ENCODE assay signal across 24 cellular contexts in genomic region chr9:92493741-92494387, GRCh38. TPM values are rescaled to one million over a fixed set of nuclear protein-coding genes. Genes with fewer than 3 reads are reported as not detected.
DNase-seq lines count a peak whose midpoint lies in the region; ATAC-seq, FAIRE-seq and TF ChIP-seq lines count a peak whose summit lies in the region.
"Had no signal": no experiment of that assay in that cellular context is flagged by ENCODE, and none has a peak within 500 bp of the region (broad histone marks: within the 10 kb centered on the region; RNA-seq: fewer than 3 reads in every experiment).

No MANE protein-coding gene starts in this region.

- no peak overlapping the region for H2AK5ac ChIP-seq in neuronal stem cell (ENCODE audit: low read depth, low read length)

- no peak for TF ChIP-seq RAD21 in SK-N-SH (IDR thresholded peaks at IDR 0.05; ENCODE audit: low read length)

- peak; percentile 40 for FAIRE-seq in GM12892 (lab: Jason Lieb, UNC)
- FAIRE-seq: D721Med, RCC 7860 had no signal

- H3K27ac ChIP-seq in SK-N-SH (ENCODE audit: low read depth in 2 of 2, low read length in 1 of 2) = peak overlapping the region in 1 of 2 experiments; percentile 85; a peak in 2 of 4 replicates
- H3K27ac ChIP-seq in WERI-Rb-1 = peak overlapping the region; percentile 23
- H3K27ac ChIP-seq in neuronal stem cell (replicated peaks; ENCODE audit: low read length) = no peak overlapping the region
- H3K27ac ChIP-seq: BLaER1 treated with 17β-estradiol and CSF1 and Interleukin-3, amounts not matched to agents 10 nM and 100 nM; GM23248 had no signal

- H4K91ac ChIP-seq in neuronal stem cell (ENCODE audit: low read depth, low read length, poor library complexity) = no peak overlapping the region

- H3K4me1 Mint-ChIP-seq in osteocyte (ENCODE audit: unreplicated experiment) = peaks cover 57% of the 10 kb centered on the region

- DNase-seq in SK-N-SH = peak; percentile 33
- DNase-seq in GM12892 (ENCODE audit: insufficient read length) = no peak
- peak; percentile 18 for DNase-seq in WERI-Rb-1
- DNase-seq in neuronal stem cell (ENCODE audit: low spot score) = no peak
- no peak for DNase-seq in NCI-H748 treated with DMSO at 0.1 percent for 48 hours (lab: John Stamatoyannopoulos, UW)
- no peak for DNase-seq in iPS-NIHi7 (ENCODE audit: extremely low spot score)
- DNase-seq in osteocyte (ENCODE audit: extremely low spot score, unreplicated experiment) = no peak
- DNase-seq: CD4-positive, alpha-beta T cell; GM23248; KG1; MG63; NCI-H1105 treated with DMSO at 0.1 percent for 48 hours; NCI-H2029; NCI-H2227 treated with DMSO at 0.1 percent for 48 hours; SIG-M5; T-cell had no signal

- H3K4me1 ChIP-seq in SK-N-SH (ENCODE audit: control insufficient read depth in 1 of 2, insufficient read depth in 2 of 2, low read depth in 1 of 2, low read length in 1 of 2) = peaks cover 0 to 19% of the 10 kb centered on the region in 2 experiments; a peak in 3 of 4 replicates
- peaks cover 4 to 6% of the 10 kb centered on the region in 2 donors for H3K4me1 ChIP-seq in neuronal stem cell (ENCODE audit: control insufficient read depth in 2 of 2, insufficient read depth in 1 of 2, low read depth in 1 of 2, low read length in 2 of 2)

- H2BK12ac ChIP-seq in neuronal stem cell (ENCODE audit: low read length) = no peak overlapping the region

- H3K4ac ChIP-seq in neuronal stem cell (ENCODE audit: low read length) = no peak overlapping the region

- H3K4me2 ChIP-seq in SK-N-SH (no peak overlapping the region), neuronal stem cell (ENCODE audit: insufficient read depth, low read length, poor library complexity, severe bottlenecking) (no peak overlapping the region)
- H3K4me2 ChIP-seq: BLaER1 treated with 17β-estradiol and CSF1 and Interleukin-3, amounts not matched to agents 10 nM and 100 nM had no signal

- H3K4me3 Mint-ChIP-seq in osteocyte (ENCODE audit: unreplicated experiment) = no peak overlapping the region
- H3K4me3 Mint-ChIP-seq: CD4-positive, alpha-beta T cell; T-cell had no signal

- no peak overlapping the region for H3K14ac ChIP-seq in neuronal stem cell (ENCODE audit: low read length)

- H3K9ac ChIP-seq in SK-N-SH (no peak overlapping the region), neuronal stem cell (ENCODE audit: low read depth, low read length, poor library complexity) (no peak overlapping the region)
- H3K9ac ChIP-seq: BLaER1 treated with 17β-estradiol and CSF1 and Interleukin-3, amounts not matched to agents 10 nM and 100 nM; GM23248 had no signal

- H3K4me3 ChIP-seq in SK-N-SH (ENCODE audit: low read depth in 2 of 2, low read length in 1 of 2) (no peak overlapping the region), WERI-Rb-1 (ENCODE audit: low read depth, low read length) (no peak overlapping the region), neuronal stem cell (ENCODE audit: low read length in 2 of 2) (no peak overlapping the region)
- H3K4me3 ChIP-seq: BLaER1 treated with 17β-estradiol and CSF1 and Interleukin-3, amounts not matched to agents 10 nM and 100 nM; GM23248; MG63 had no signal

- H2AFZ ChIP-seq in SK-N-SH (ENCODE audit: low read depth) = no peak overlapping the region
- no peak overlapping the region for H2AFZ ChIP-seq in neuronal stem cell (ENCODE audit: low read length)
- H2AFZ ChIP-seq: GM23248 had no signal

- peaks cover 10% of the 10 kb centered on the region for H3K36me3 Mint-ChIP-seq in osteocyte (ENCODE audit: unreplicated experiment)

- WGBS in SK-N-SH (ENCODE audit: low lambda C conversion rate) = 86% methylated on average over 9 of the region's 9 CpGs
- no CpG with 5 or more reads among the region's 9 CpGs for WGBS in neuronal stem cell (ENCODE audit: extremely low coverage in 2 of 2, insufficient read length in 2 of 2, insufficient replicate concordance in 1 of 2), 2 donors

- H2BK120ac ChIP-seq in neuronal stem cell (ENCODE audit: low read depth, low read length) = no peak overlapping the region

- H3K27ac Mint-ChIP-seq in osteocyte (ENCODE audit: unreplicated experiment) = no peak overlapping the region
- H3K27ac Mint-ChIP-seq: CD4-positive, alpha-beta T cell; T-cell had no signal

- H3K9me3 Mint-ChIP-seq in osteocyte (ENCODE audit: unreplicated experiment) = no peaks in the 10 kb centered on the region
- H3K9me3 Mint-ChIP-seq: CD4-positive, alpha-beta T cell; T-cell had no signal

- H4K20me1 ChIP-seq in SK-N-SH (ENCODE audit: insufficient read depth) = no peaks in the 10 kb centered on the region
- H4K20me1 ChIP-seq: BLaER1 treated with 17β-estradiol and CSF1 and Interleukin-3, amounts not matched to agents 10 nM and 100 nM had no signal

- H3K18ac ChIP-seq in neuronal stem cell (ENCODE audit: low read length) = peak overlapping the region; percentile 5

- H3F3A ChIP-seq in SK-N-SH (replicated peaks; ENCODE audit: insufficient read depth) = no peaks in the 10 kb centered on the region

- no peak for TF ChIP-seq EP300 in SK-N-SH (IDR thresholded peaks at IDR 0.05; ENCODE audit: borderline replicate concordance in 1 of 2, low read depth in 1 of 2, low read length in 1 of 2)

- no peak for ATAC-seq in SK-N-SH treated with all-trans-retinoic acid at 6 μM for 48 hours
- ATAC-seq: HCT116, T-cell had no signal

- POLR2A ChIA-PET in SK-N-SH (lab: Yijun Ruan, JAX) = no interaction called here

- no peak for TF ChIP-seq POLR2A in GM12892 (IDR thresholded peaks at IDR 0.05; ENCODE audit: low read depth, low read length)

- no peaks in the 10 kb centered on the region for H3K79me1 ChIP-seq in neuronal stem cell (ENCODE audit: low read depth, low read length)

- no peak overlapping the region for H2BK5ac ChIP-seq in neuronal stem cell (ENCODE audit: low read length)

- H3K27me3 ChIP-seq in SK-N-SH (ENCODE audit: insufficient read depth) (no peaks in the 10 kb centered on the region), WERI-Rb-1 (ENCODE audit: insufficient read depth, low read depth, severe bottlenecking) (no peaks in the 10 kb centered on the region), neuronal stem cell (ENCODE audit: control insufficient read depth in 3 of 3, insufficient read depth in 3 of 3, low read depth in 1 of 3, low read length in 3 of 3) (no peaks in the 10 kb centered on the region)
- H3K27me3 ChIP-seq: BLaER1 treated with 17β-estradiol and CSF1 and Interleukin-3, amounts not matched to agents 10 nM and 100 nM; MG63 had no signal

- H3K36me3 ChIP-seq in SK-N-SH (replicated peaks in 1 of 2; ENCODE audit: control insufficient read depth in 1 of 2, insufficient read depth in 2 of 2, low read length in 1 of 2) (no peaks in the 10 kb centered on the region), WERI-Rb-1 (no peaks in the 10 kb centered on the region), neuronal stem cell (replicated peaks in 1 of 2; ENCODE audit: control insufficient read depth in 2 of 2, insufficient read depth in 2 of 2, low read length in 2 of 2) (no peaks in the 10 kb centered on the region)
- H3K36me3 ChIP-seq: BLaER1 treated with 17β-estradiol and CSF1 and Interleukin-3, amounts not matched to agents 10 nM and 100 nM; MG63 had no signal

- no peak overlapping the region for H3K23ac ChIP-seq in neuronal stem cell (ENCODE audit: low read depth, low read length, poor library complexity)

- H3K79me2 ChIP-seq in SK-N-SH (ENCODE audit: insufficient read depth) = no peaks in the 10 kb centered on the region

- no peak for TF ChIP-seq CTCF in SK-N-SH (IDR thresholded peaks at IDR 0.05)
- no peak for TF ChIP-seq CTCF in WERI-Rb-1 (IDR thresholded peaks at IDR 0.05; ENCODE audit: low read depth, low read length)
- TF ChIP-seq CTCF in osteocyte (IDR thresholded peaks at IDR 0.05) = no peak

- no peak overlapping the region for H4K8ac ChIP-seq in neuronal stem cell (ENCODE audit: low read depth, low read length)

- H3K9me3 ChIP-seq in SK-N-SH (no peaks in the 10 kb centered on the region), WERI-Rb-1 (ENCODE audit: severe bottlenecking) (no peaks in the 10 kb centered on the region), neuronal stem cell (replicated peaks in 1 of 2; ENCODE audit: control insufficient read depth in 2 of 2, insufficient read depth in 1 of 2, low read depth in 1 of 2, low read length in 2 of 2) (no peaks in the 10 kb centered on the region)
- H3K9me3 ChIP-seq: BLaER1 treated with 17β-estradiol and CSF1 and Interleukin-3, amounts not matched to agents 10 nM and 100 nM; MG63 had no signal

- no peaks in the 10 kb centered on the region for H3K9me2 ChIP-seq in SK-N-SH

- CTCF ChIA-PET in SK-N-SH (lab: Yijun Ruan, JAX) = interaction anchor here (0.8 to 1.6 kb wide), 2 partner anchors 199 to 222 kb away, joined by 3 read pairs; no protein-coding TSS in a partner anchor

- H3K27me3 Mint-ChIP-seq in osteocyte (ENCODE audit: unreplicated experiment) = no peaks in the 10 kb centered on the region
- H3K27me3 Mint-ChIP-seq: CD4-positive, alpha-beta T cell; T-cell had no signal

- H2BK15ac ChIP-seq in neuronal stem cell (ENCODE audit: low read length) = no peak overlapping the region

TF ChIP-seq in SK-N-SH, 30 proteins besides CTCF, POLR2A, EP300 and RAD21 (continues in another document):
- TF ChIP-seq JUND (IDR thresholded peaks at IDR 0.05) = no peak
- TF ChIP-seq MXI1 (IDR thresholded peaks at IDR 0.05; ENCODE audit: low read depth, low read length) = no peak
- TF ChIP-seq TCF12 (IDR thresholded peaks at IDR 0.05) = no peak
- no peak for TF ChIP-seq YY1 (IDR thresholded peaks at IDR 0.05; ENCODE audit: low read depth)

TF ChIP-seq in SK-N-SH treated with all-trans-retinoic acid at 6 μM for 48 hours, 23 proteins besides CTCF, POLR2A, EP300 and RAD21:
- no peak for TF ChIP-seq ZFP30 (CRISPR knock-in tag; IDR thresholded peaks at IDR 0.05)

RNA-seq across cellular contexts. Expression of gene ASPN, which starts 11.6 kb away (rescaled TPM):
- 0.76 and 1.7 TPM in 2 replicates for polyA plus RNA-seq in SK-N-SH (2012; rRNA removed)
- 1.8 and 2.4 TPM in 2 replicates for polyA plus RNA-seq in SK-N-SH (2012; cell fraction: cytosol; rRNA removed)
- polyA plus RNA-seq in SK-N-SH (2012; cell fraction: nucleus; rRNA removed) = 0.35 and 1.4 TPM in 2 replicates
- 0.25 TPM for polyA plus RNA-seq in GM12892 (2012; ENCODE audit: missing spikeins)
- not detected for polyA plus RNA-seq in neuronal stem cell (2013, experiment 1 of 2)
- polyA plus RNA-seq in neuronal stem cell (2013, experiment 2 of 2) = not detected
- 116 and 129 TPM in 2 replicates for total RNA-seq in osteocyte
- total RNA-seq: A172; CD4-positive, alpha-beta T cell; HT1080; NCI-H460; T-cell had no signal

RNA-seq across cellular contexts. Expression of gene ECM2, which starts 41.9 kb away (rescaled TPM):
- polyA plus RNA-seq in SK-N-SH (2012; rRNA removed) = 0.16 and 0.20 TPM in 2 replicates
- 0.25 and 0.33 TPM in 2 replicates for polyA plus RNA-seq in SK-N-SH (2012; cell fraction: cytosol; rRNA removed)
- polyA plus RNA-seq in SK-N-SH (2012; cell fraction: nucleus; rRNA removed) = 0.20 and 0.50 TPM in 2 replicates
- polyA plus RNA-seq in GM12892 (2012; ENCODE audit: missing spikeins) = 1.3 TPM
- not detected for polyA plus RNA-seq in neuronal stem cell (2013, experiment 1 of 2)
- polyA plus RNA-seq in neuronal stem cell (2013, experiment 2 of 2) = not detected
- total RNA-seq in osteocyte = 53.3 and 56.0 TPM in 2 replicates
- total RNA-seq: A172; CD4-positive, alpha-beta T cell; T-cell had no signal

Comparison
In these comparisons a context has a peak if more than half of its experiments do, and no peak if none do; other contexts are left out.
1. DNase-seq: peak in SK-N-SH (single experiment) and WERI-Rb-1 (single experiment); none in GM12892 (single experiment), neuronal stem cell (single experiment), NCI-H748 treated with DMSO at 0.1 percent for 48 hours (single experiment), iPS-NIHi7 (single experiment) and osteocyte (single experiment).